In genomic region chrX:21946925-21947641, GRCh38 we compare ENCODE assay signal across 9 cellular contexts. TPM values are rescaled to one million over a fixed set of nuclear protein-coding genes. Genes with fewer than 3 reads are reported as not detected.
A peak's percentile ranks its signal among the peaks of the same experiment; 100 is the strongest.
DNase-seq lines count a peak whose midpoint lies in the region; ATAC-seq and TF ChIP-seq lines count a peak whose summit lies in the region.
"Had no signal": no experiment of that assay in that cellular context is flagged by ENCODE, and none has a peak within 500 bp of the region (broad histone marks: within the 10 kb centered on the region; RNA-seq: fewer than 3 reads in every experiment).

No MANE protein-coding gene starts in this region.

- ATAC-seq in activated naive CD4-positive, alpha-beta T cell treated with anti-CD3 and anti-CD28 coated beads, Interleukin-2, amount 50 U/mL, for 72 hours: peak; percentile 26 to 28
- ATAC-seq in HG02870 (IDR thresholded peaks at IDR 0.05; ENCODE audit: unreplicated experiment): no peak

- H3K36me3 Mint-ChIP-seq in activated naive CD4-positive, alpha-beta T cell treated with anti-CD3 and anti-CD28 coated beads, Interleukin-2, amount 50 U/mL, for 72 hours: peaks cover 5 to 23% of the 10 kb centered on the region in 2 donors

- H3K27me3 ChIP-seq in adipocyte (replicated peaks; ENCODE audit: control insufficient read depth, insufficient read depth, low read length): peaks cover 8% of the 10 kb centered on the region
- H3K27me3 ChIP-seq in iPS-20b (ENCODE audit: insufficient read depth, low read length): no peaks in the 10 kb centered on the region
- no peaks in the 10 kb centered on the region for H3K27me3 ChIP-seq in transverse colon

- H3K36me3 ChIP-seq in adipocyte (ENCODE audit: control insufficient read depth, insufficient read depth, low read length, severe bottlenecking) (no peaks in the 10 kb centered on the region), iPS-20b (ENCODE audit: insufficient read depth, low read depth, low read length) (0 out of 2 replicates have a peak, but pooled peaks cover 8% of the 10 kb centered on the region), transverse colon (no peaks in the 10 kb centered on the region)

- H3K4me1 ChIP-seq in adipocyte (ENCODE audit: control insufficient read depth, insufficient read depth, low read length): peaks cover 19% of the 10 kb centered on the region
- peaks cover 37% of the 10 kb centered on the region for H3K4me1 ChIP-seq in iPS-20b (ENCODE audit: insufficient read depth, low read length)
- peaks cover 2 to 30% (median 6%) of the 10 kb centered on the region in 4 donors for H3K4me1 ChIP-seq in transverse colon

- in situ Hi-C loops in transverse colon (cut with MboI; ENCODE audit: low pct_ligation_motif_present in 1 of 4, low pct_unique_long_range_greater_than_20kb in 1 of 4, low sequenced_read_pairs in 3 of 4): loop anchor here in 1 of 4 donors (25.0 kb wide), 1 partner anchor 110 kb away; the partner anchor contains the start of gene MBTPS2

- WGBS in transverse colon (ENCODE audit: low coverage in 1 of 2), 2 donors: 53% methylated on average over 7 of the region's 7 CpGs; no CpG with 5 or more reads in 1 of the 2 donors

- TF ChIP-seq CTCF in transverse colon (IDR thresholded peaks at IDR 0.05): no peak
- TF ChIP-seq CTCF in coronary artery (IDR thresholded peaks at IDR 0.05): no peak

- H3K27ac Mint-ChIP-seq in activated naive CD4-positive, alpha-beta T cell treated with anti-CD3 and anti-CD28 coated beads, Interleukin-2, amount 50 U/mL, for 72 hours: peak overlapping the region in 1 of 2 donors; percentile 65

- no peaks in the 10 kb centered on the region for H3K9me3 Mint-ChIP-seq in activated naive CD4-positive, alpha-beta T cell treated with anti-CD3 and anti-CD28 coated beads, Interleukin-2, amount 50 U/mL, for 72 hours

- H3K4me3 ChIP-seq in adipocyte (ENCODE audit: low read length): no peak overlapping the region
- peak overlapping the region; percentile 57 for H3K4me3 ChIP-seq in iPS-20b (ENCODE audit: low read length)
- no peak overlapping the region for H3K4me3 ChIP-seq in transverse colon
- no peak overlapping the region for H3K4me3 ChIP-seq in coronary artery

- no peak for TF ChIP-seq EP300 in transverse colon (IDR thresholded peaks at IDR 0.05; ENCODE audit: low read depth)

- intact Hi-C loops in transverse colon (cut with DNase I; ENCODE audit: low total_unique reads): no loop called here

- no peak for DNase-seq in activated naive CD4-positive, alpha-beta T cell treated with anti-CD3 and anti-CD28 coated beads, Interleukin-2, amount 50 U/mL, for 72 hours (ENCODE audit: low spot score in 2 of 2)
- DNase-seq in activated naive CD4-positive, alpha-beta T cell treated with Interleukin-2 at 50 U/mL for 16 hours: no peak
- DNase-seq in adipocyte (ENCODE audit: low read depth) (peak; percentile 56), transverse colon (no peak), DMS53 (lab: John Stamatoyannopoulos, UW) (no peak), coronary artery (ENCODE audit: low spot score) (no peak)
- DNase-seq: activated naive CD4-positive, alpha-beta T cell treated with anti-CD3 and anti-CD28 coated beads, Interleukin-2, amount 50 U/mL, for 16 hours had no signal

- no peak overlapping the region for H3K9ac ChIP-seq in adipocyte (ENCODE audit: low read length)
- H3K9ac ChIP-seq in iPS-20b (ENCODE audit: low read depth, low read length): peak overlapping the region; percentile 34; the same call in 1 of the 2 replicates

- H3K9me3 ChIP-seq in adipocyte (ENCODE audit: control insufficient read depth, low read length): no peaks in the 10 kb centered on the region
- H3K9me3 ChIP-seq in iPS-20b (ENCODE audit: insufficient read depth, low read depth, low read length): no peaks in the 10 kb centered on the region
- no peaks in the 10 kb centered on the region for H3K9me3 ChIP-seq in transverse colon

- TF ChIP-seq POLR2A in transverse colon (IDR thresholded peaks at IDR 0.05): no peak

- H3K27ac ChIP-seq in iPS-20b (ENCODE audit: low read length) (peak overlapping the region; percentile 36), transverse colon (peak overlapping the region; percentile 7 to 45 (median 27)), coronary artery (peak overlapping the region in 1 of 2 donors; percentile 4)

RNA-seq across cellular contexts. Expression of gene SMS, which starts 6.6 kb away (rescaled TPM):
- 100 to 1,000 TPM in 1 of 2 donors, 10 to 100 TPM in 1; 38.0 to 105 TPM for total RNA-seq in activated naive CD4-positive, alpha-beta T cell treated with anti-CD3 and anti-CD28 coated beads, Interleukin-2, amount 50 U/mL, for 72 hours
- total RNA-seq in transverse colon: 10 to 100 TPM; 32.4 to 95.4 (median 43.8) TPM
